8 cellular contexts compared by ENCODE assay signal in the genomic region with DNA sequence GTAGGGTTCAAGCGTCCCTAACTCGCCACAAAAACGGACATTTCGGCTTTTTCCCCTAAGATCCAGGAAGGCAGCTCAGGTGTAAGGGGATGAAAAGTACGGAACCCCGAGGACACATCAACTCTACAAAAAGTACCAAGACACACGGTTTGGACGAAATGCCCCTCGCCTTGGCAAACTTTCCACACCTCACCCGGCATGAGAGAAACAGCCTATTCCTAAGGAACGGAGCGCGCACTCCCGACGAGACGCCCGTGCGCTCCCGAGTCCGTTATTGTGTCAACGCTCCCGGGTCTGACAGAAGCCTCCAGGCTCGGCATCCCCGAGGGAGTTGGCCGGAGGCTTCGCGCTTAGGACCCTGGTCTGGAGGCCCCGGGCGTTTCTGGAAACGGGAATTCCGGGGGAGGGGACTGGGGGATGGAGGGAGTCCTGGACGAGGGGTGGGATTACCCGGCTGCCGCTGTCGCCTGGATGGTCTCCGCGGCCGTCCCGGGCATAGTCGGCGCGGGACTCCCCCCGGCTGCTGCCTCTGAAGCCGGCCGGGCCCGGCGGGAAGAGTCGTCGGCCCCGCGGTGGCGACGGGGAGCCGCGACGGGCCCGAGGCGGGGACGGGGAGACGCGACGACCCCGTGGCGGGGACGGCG. TPM values are rescaled to one million over a fixed set of nuclear protein-coding genes. Genes with fewer than 3 reads are reported as not detected.
DNase-seq lines count a peak whose midpoint lies in the region; ATAC-seq lines count a peak whose summit lies in the region.

No MANE protein-coding gene starts in this region.

- H3K9me3 ChIP-seq in neuronal stem cell (replicated peaks in 1 of 2; ENCODE audit: control insufficient read depth in 2 of 2, insufficient read depth in 1 of 2, low read depth in 1 of 2, low read length in 2 of 2) = no peaks in the 10 kb centered on the region

- peak overlapping the region; percentile 89 for H2BK5ac ChIP-seq in neuronal stem cell (ENCODE audit: low read length)

- H4K91ac ChIP-seq in neuronal stem cell (ENCODE audit: low read depth, low read length, poor library complexity) = no peak overlapping the region

- H2BK120ac ChIP-seq in neuronal stem cell (ENCODE audit: low read depth, low read length) = no peak overlapping the region

- H3K27me3 ChIP-seq in neuronal stem cell (ENCODE audit: control insufficient read depth in 3 of 3, insufficient read depth in 3 of 3, low read depth in 1 of 3, low read length in 3 of 3) = no peaks in the 10 kb centered on the region

- no peak overlapping the region for H2AK5ac ChIP-seq in neuronal stem cell (ENCODE audit: low read depth, low read length)

- no peak overlapping the region for H2BK15ac ChIP-seq in neuronal stem cell (ENCODE audit: low read length)

- peak overlapping the region; percentile 32 for H3K23ac ChIP-seq in neuronal stem cell (ENCODE audit: low read depth, low read length, poor library complexity)

- H3K18ac ChIP-seq in neuronal stem cell (ENCODE audit: low read length) = peak overlapping the region; percentile 92

- ATAC-seq in GM21390 (IDR thresholded peaks at IDR 0.05; ENCODE audit: unreplicated experiment) = peak; percentile 0
- ATAC-seq in activated naive CD4-positive, alpha-beta T cell treated with anti-CD3 and anti-CD28 coated beads, Interleukin-2, amount 50 U/mL, for 72 hours = peak in 1 of 2 donors; percentile 5
- ATAC-seq in HG02870 (IDR thresholded peaks at IDR 0.05; ENCODE audit: unreplicated experiment) = no peak

- peaks cover 5 to 30% of the 10 kb centered on the region in 2 donors for H3K36me3 ChIP-seq in neuronal stem cell (replicated peaks in 1 of 2; ENCODE audit: control insufficient read depth in 2 of 2, insufficient read depth in 2 of 2, low read length in 2 of 2)

- no peak overlapping the region for H4K8ac ChIP-seq in neuronal stem cell (ENCODE audit: low read depth, low read length)

- H3K36me3 Mint-ChIP-seq in activated naive CD4-positive, alpha-beta T cell treated with anti-CD3 and anti-CD28 coated beads, Interleukin-2, amount 50 U/mL, for 72 hours = no peaks in the 10 kb centered on the region

- peaks cover 2 to 3% of the 10 kb centered on the region in 2 donors for H3K4me1 ChIP-seq in neuronal stem cell (ENCODE audit: control insufficient read depth in 2 of 2, insufficient read depth in 1 of 2, low read depth in 1 of 2, low read length in 2 of 2)

- peak overlapping the region; percentile 98 for H3K27ac ChIP-seq in neuronal stem cell (replicated peaks; ENCODE audit: low read length)

- peak overlapping the region; percentile 92 for H3K9ac ChIP-seq in neuronal stem cell (ENCODE audit: low read depth, low read length, poor library complexity)

- peak overlapping the region; percentile 58 to 96 for H3K4me3 ChIP-seq in neuronal stem cell (ENCODE audit: low read length in 2 of 2)

- H2AFZ ChIP-seq in neuronal stem cell (ENCODE audit: low read length) = peak overlapping the region; percentile 95

- no peaks in the 10 kb centered on the region for H3K79me1 ChIP-seq in neuronal stem cell (ENCODE audit: low read depth, low read length)

- no peak overlapping the region for H2BK12ac ChIP-seq in neuronal stem cell (ENCODE audit: low read length)

- H3K4ac ChIP-seq in neuronal stem cell (ENCODE audit: low read length) = no peak overlapping the region

- H3K4me2 ChIP-seq in neuronal stem cell (ENCODE audit: insufficient read depth, low read length, poor library complexity, severe bottlenecking) = peak overlapping the region; percentile 82

- peak overlapping the region; percentile 53 to 81 for H3K27ac Mint-ChIP-seq in activated naive CD4-positive, alpha-beta T cell treated with anti-CD3 and anti-CD28 coated beads, Interleukin-2, amount 50 U/mL, for 72 hours

- no peak overlapping the region for H3K14ac ChIP-seq in neuronal stem cell (ENCODE audit: low read length)

- no peaks in the 10 kb centered on the region for H3K9me3 Mint-ChIP-seq in activated naive CD4-positive, alpha-beta T cell treated with anti-CD3 and anti-CD28 coated beads, Interleukin-2, amount 50 U/mL, for 72 hours

- peak; percentile 33 for DNase-seq in COR-L47 (lab: John Stamatoyannopoulos, UW)
- peak; percentile 21 for DNase-seq in NCI-H1092 (lab: John Stamatoyannopoulos, UW)
- DNase-seq in activated naive CD4-positive, alpha-beta T cell treated with anti-CD3 and anti-CD28 coated beads, Interleukin-2, amount 50 U/mL, for 72 hours (ENCODE audit: low spot score in 2 of 2) = no peak
- DNase-seq in glomerular visceral epithelial cell (ENCODE audit: extremely low spot score) = peak; percentile 40
- peak; percentile 62 for DNase-seq in neuronal stem cell (ENCODE audit: low spot score)
- no peak for DNase-seq in amniotic stem cell (lab: John Stamatoyannopoulos, UW)

- WGBS in neuronal stem cell (ENCODE audit: extremely low coverage in 2 of 2, insufficient read length in 2 of 2, insufficient replicate concordance in 1 of 2), 2 donors = no CpG with 5 or more reads among the region's 66 CpGs

RNA-seq across cellular contexts. Expression of gene ZNF318, which starts 0.8 kb away (rescaled TPM):
- 10 to 100 TPM; 10.8 to 12.2 TPM for total RNA-seq in activated naive CD4-positive, alpha-beta T cell treated with anti-CD3 and anti-CD28 coated beads, Interleukin-2, amount 50 U/mL, for 72 hours
- polyA plus RNA-seq in neuronal stem cell (2013, experiment 1 of 2) = 14.0 TPM
- polyA plus RNA-seq in neuronal stem cell (2013, experiment 2 of 2) = 14.1 TPM

RNA-seq across cellular contexts. Expression of gene ABCC10, which starts 58.7 kb away (rescaled TPM):
- 10 to 100 TPM; 30.2 to 46.2 TPM for total RNA-seq in activated naive CD4-positive, alpha-beta T cell treated with anti-CD3 and anti-CD28 coated beads, Interleukin-2, amount 50 U/mL, for 72 hours
- polyA plus RNA-seq in neuronal stem cell (2013, experiment 1 of 2) = 10.1 TPM
- 10.6 TPM for polyA plus RNA-seq in neuronal stem cell (2013, experiment 2 of 2)

Comparison
In these comparisons a context has a peak if more than half of its experiments do, and no peak if none do; other contexts are left out.
1. DNase-seq: peak in COR-L47 (single experiment), NCI-H1092 (single experiment), glomerular visceral epithelial cell (single experiment) and neuronal stem cell (single experiment); none in activated naive CD4-positive, alpha-beta T cell treated with anti-CD3 and anti-CD28 coated beads, Interleukin-2, amount 50 U/mL, for 72 hours (0 of 2) and amniotic stem cell (single experiment).